Comparison of ENCODE assay signal across 8 cellular contexts in genomic region chr4:24488399-24489164, GRCh38.
DNase-seq lines count a peak whose midpoint lies in the region; ATAC-seq and TF ChIP-seq lines count a peak whose summit lies in the region.

No MANE protein-coding gene starts in this region.

- H3K4me3 ChIP-seq in SU-DHL-6 (ENCODE audit: insufficient read depth, low read length, poor library complexity, severe bottlenecking), result no peak overlapping the region
- H3K4me3 ChIP-seq in ascending aorta, result no peak overlapping the region

- no peaks in the 10 kb centered on the region for H4K20me1 ChIP-seq in SU-DHL-6 (ENCODE audit: low read depth, low read length)

- no peaks in the 10 kb centered on the region for H3K9me3 ChIP-seq in SU-DHL-6 (ENCODE audit: insufficient read depth, low read length)
- no peaks in the 10 kb centered on the region for H3K9me3 ChIP-seq in ascending aorta

- TF ChIP-seq CTCF in SU-DHL-6 (IDR thresholded peaks at IDR 0.05; ENCODE audit: insufficient read depth, low read length, poor library complexity, severe bottlenecking), result peak; percentile 87
- TF ChIP-seq CTCF in ascending aorta (IDR thresholded peaks at IDR 0.05), result peak; percentile 55 to 82 (median 62)

- H3K27ac ChIP-seq in SU-DHL-6 (ENCODE audit: low read depth, low read length) (no peak overlapping the region), ascending aorta (no peak overlapping the region)

- H3K9ac ChIP-seq in SU-DHL-6 (ENCODE audit: low read length), result no peak overlapping the region

- intact Hi-C loops in ascending aorta (cut with DNase I), result loop anchor here (5.0 kb wide), 2 partner anchors 494 to 659 kb away; no protein-coding TSS in a partner anchor

- no peaks in the 10 kb centered on the region for H3K36me3 ChIP-seq in SU-DHL-6 (ENCODE audit: low read length)
- no peaks in the 10 kb centered on the region for H3K36me3 ChIP-seq in ascending aorta

- no peaks in the 10 kb centered on the region for H3F3A ChIP-seq in SU-DHL-6 (ENCODE audit: insufficient read depth)

- H3K4me1 ChIP-seq in ascending aorta, result no peaks in the 10 kb centered on the region

- H3K79me2 ChIP-seq in SU-DHL-6 (ENCODE audit: insufficient read depth, low read length), result no peaks in the 10 kb centered on the region

- no peak overlapping the region for H2AFZ ChIP-seq in SU-DHL-6 (ENCODE audit: low read depth, low read length, severe bottlenecking)

- ATAC-seq in GM21529 (IDR thresholded peaks at IDR 0.05; ENCODE audit: unreplicated experiment) (peak; percentile 86), HG03097 (IDR thresholded peaks at IDR 0.05; ENCODE audit: low FRiP score, unreplicated experiment) (no peak)

- DNase-seq in ELF-1 (ENCODE audit: low read depth, low spot score) (peak; percentile 89), KG1 (lab: John Stamatoyannopoulos, UW) (peak; percentile 64), ascending aorta (ENCODE audit: low spot score in 2 of 2) (peak in 1 of 2 donors; percentile 83), iPS-NIHi11 (ENCODE audit: low spot score) (peak; percentile 88)
- peak; percentile 15 to 44 for DNase-seq in stimulated activated CD4-positive, alpha-beta T cell treated with anti-CD3 and anti-CD28 coated beads, Interleukin-15, amount 100 ng/mL, for 1 hour (ENCODE audit: low read depth in 1 of 2, low spot score in 1 of 2)

- no peak overlapping the region for H3K4me2 ChIP-seq in SU-DHL-6 (ENCODE audit: low read depth, low read length, poor library complexity, severe bottlenecking)

- H3K27me3 ChIP-seq in SU-DHL-6 (ENCODE audit: low read length), result no peaks in the 10 kb centered on the region
- H3K27me3 ChIP-seq in ascending aorta, result no peaks in the 10 kb centered on the region

- H3K9me2 ChIP-seq in SU-DHL-6 (replicated peaks; ENCODE audit: insufficient read depth, low read length), result no peaks in the 10 kb centered on the region
